ENCODE assay signal across 1 cellular context in the genomic region with DNA sequence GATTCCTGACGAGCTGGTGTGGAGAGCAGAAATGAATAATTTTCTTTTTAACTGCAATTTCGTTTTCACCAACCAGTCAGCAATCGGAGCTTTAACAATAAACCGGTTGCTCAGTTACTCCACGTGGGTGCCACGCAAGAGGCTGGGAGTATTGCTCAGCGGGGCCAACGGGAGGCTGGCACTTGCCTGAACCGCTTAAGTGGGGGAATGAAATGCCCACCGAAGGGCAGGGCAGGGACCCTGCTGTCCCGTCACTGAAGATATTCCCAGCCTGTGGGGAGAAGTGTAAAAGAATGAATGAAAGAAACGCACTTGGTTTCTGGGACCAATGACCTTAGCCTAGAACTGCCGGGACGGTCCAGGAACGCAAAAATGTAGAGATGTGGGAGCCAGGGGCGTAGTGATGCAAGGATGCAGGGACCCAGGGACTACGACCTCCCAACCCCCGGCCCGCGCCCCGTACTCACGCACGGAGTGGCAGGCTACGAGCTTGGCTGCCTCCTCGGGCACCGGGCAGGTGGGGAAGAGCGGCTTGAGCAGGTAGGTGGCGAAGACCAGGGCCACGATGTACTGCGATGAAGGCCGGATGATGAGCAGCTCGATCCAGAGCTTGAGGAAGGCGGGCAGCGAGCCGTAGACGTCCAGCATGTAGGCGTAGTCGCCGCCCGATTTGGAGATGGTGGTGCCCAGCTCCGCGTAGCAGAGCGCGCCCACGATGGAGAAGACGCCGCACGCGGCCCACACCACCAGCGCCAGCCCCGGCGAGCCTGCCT.
TF ChIP-seq lines count a peak whose summit lies in the region.

No MANE protein-coding gene starts in this region.

TF ChIP-seq in GM12878, 131 proteins besides CTCF, POLR2A, EP300 and RAD21:
- TF ChIP-seq, protein P1, sequence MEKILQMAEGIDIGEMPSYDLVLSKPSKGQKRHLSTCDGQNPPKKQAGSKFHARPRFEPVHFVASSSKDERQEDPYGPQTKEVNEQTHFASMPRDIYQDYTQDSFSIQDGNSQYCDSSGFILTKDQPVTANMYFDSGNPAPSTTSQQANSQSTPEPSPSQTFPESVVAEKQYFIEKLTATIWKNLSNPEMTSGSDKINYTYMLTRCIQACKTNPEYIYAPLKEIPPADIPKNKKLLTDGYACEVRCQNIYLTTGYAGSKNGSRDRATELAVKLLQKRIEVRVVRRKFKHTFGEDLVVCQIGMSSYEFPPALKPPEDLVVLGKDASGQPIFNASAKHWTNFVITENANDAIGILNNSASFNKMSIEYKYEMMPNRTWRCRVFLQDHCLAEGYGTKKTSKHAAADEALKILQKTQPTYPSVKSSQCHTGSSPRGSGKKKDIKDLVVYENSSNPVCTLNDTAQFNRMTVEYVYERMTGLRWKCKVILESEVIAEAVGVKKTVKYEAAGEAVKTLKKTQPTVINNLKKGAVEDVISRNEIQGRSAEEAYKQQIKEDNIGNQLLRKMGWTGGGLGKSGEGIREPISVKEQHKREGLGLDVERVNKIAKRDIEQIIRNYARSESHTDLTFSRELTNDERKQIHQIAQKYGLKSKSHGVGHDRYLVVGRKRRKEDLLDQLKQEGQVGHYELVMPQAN (conservative IDR thresholded peaks at IDR 0.05) = peak; percentile 91
- TF ChIP-seq MXI1 (IDR thresholded peaks at IDR 0.05; ENCODE audit: low read depth, low read length) (peak; percentile 72), ATF7 (IDR thresholded peaks at IDR 0.05; ENCODE audit: low read depth) (peak; percentile 33), JUNB (IDR thresholded peaks at IDR 0.05) (peak; percentile 83), RAD51 (IDR thresholded peaks at IDR 0.05) (peak; percentile 53; the same call in 1 of the 2 replicates), POLR2AphosphoS5 (IDR thresholded peaks at IDR 0.05; ENCODE audit: low read length) (peak; percentile 28; the same call in 1 of the 2 replicates), SMAD5 (IDR thresholded peaks at IDR 0.05; ENCODE audit: low read depth) (0 out of 2 replicates have a peak, but pooled peaks have one; percentile 36)
- TF ChIP-seq, protein P2, sequence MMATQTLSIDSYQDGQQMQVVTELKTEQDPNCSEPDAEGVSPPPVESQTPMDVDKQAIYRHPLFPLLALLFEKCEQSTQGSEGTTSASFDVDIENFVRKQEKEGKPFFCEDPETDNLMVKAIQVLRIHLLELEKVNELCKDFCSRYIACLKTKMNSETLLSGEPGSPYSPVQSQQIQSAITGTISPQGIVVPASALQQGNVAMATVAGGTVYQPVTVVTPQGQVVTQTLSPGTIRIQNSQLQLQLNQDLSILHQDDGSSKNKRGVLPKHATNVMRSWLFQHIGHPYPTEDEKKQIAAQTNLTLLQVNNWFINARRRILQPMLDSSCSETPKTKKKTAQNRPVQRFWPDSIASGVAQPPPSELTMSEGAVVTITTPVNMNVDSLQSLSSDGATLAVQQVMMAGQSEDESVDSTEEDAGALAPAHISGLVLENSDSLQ (IDR thresholded peaks at IDR 0.05) = 0 out of 2 replicates have a peak, but pooled peaks have one; percentile 43
- TF ChIP-seq, protein P3, sequence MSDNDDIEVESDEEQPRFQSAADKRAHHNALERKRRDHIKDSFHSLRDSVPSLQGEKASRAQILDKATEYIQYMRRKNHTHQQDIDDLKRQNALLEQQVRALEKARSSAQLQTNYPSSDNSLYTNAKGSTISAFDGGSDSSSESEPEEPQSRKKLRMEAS (IDR thresholded peaks at IDR 0.05; ENCODE audit: low read depth, low read length) = 0 out of 2 replicates have a peak, but pooled peaks have one; percentile 11
